Comparison of ENCODE assay signal across 1 cellular context in the genomic region with DNA sequence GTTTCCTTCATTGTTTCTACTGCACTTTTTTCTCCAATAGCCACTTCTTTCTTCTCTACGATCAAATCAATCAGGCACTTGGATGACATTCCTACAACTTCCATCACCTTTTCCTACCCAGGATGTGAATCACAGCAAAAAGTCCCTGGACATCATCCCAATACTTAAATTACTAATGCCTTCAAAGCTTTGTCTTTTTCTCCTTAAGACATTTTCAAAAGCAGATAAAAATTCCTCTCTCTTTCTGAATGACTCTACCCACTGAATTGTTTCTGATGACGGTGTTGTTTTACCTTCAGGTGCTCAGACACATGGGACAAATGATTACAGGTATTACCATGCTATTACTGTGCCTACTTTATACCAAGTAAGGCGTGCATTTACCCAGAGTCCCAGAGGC.
TF ChIP-seq lines count a peak whose summit lies in the region.

No MANE protein-coding gene starts in this region.

TF ChIP-seq in IMR-90, 13 proteins besides CTCF, POLR2A, EP300 and RAD21 (continued from another document):
- TF ChIP-seq, protein P1, sequence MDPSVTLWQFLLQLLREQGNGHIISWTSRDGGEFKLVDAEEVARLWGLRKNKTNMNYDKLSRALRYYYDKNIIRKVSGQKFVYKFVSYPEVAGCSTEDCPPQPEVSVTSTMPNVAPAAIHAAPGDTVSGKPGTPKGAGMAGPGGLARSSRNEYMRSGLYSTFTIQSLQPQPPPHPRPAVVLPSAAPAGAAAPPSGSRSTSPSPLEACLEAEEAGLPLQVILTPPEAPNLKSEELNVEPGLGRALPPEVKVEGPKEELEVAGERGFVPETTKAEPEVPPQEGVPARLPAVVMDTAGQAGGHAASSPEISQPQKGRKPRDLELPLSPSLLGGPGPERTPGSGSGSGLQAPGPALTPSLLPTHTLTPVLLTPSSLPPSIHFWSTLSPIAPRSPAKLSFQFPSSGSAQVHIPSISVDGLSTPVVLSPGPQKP (IDR thresholded peaks at IDR 0.05; ENCODE audit: borderline replicate concordance, low read depth, low read length) = no peak
TF ChIP-seq in IMR-90: peak in this region for 0.
